23 cellular contexts compared by ENCODE assay signal in genomic region chr5:157379983-157380382, GRCh38.
DNase-seq lines count a peak whose midpoint lies in the region; ATAC-seq and TF ChIP-seq lines count a peak whose summit lies in the region.
"Had no signal": no experiment of that assay in that cellular context is flagged by ENCODE, and none has a peak within 500 bp of the region (broad histone marks: within the 10 kb centered on the region; RNA-seq: fewer than 3 reads in every experiment).

No MANE protein-coding gene starts in this region.

- CTCF ChIA-PET in activated CD8-positive, alpha-beta T cell treated with anti-CD3 and anti-CD28 coated beads for 36 hours (lab: Charles Lee) = interaction anchor here (3.0 kb wide), 1 partner anchor 96 kb away, joined by 6 read pairs; no protein-coding TSS in a partner anchor

- 75% methylated on average over 3 of the region's 3 CpGs for WGBS in mesenchymal stem cell

- H3K4me1 ChIP-seq in cardiac muscle cell (ENCODE audit: low read depth) (peaks cover 22% of the 10 kb centered on the region), mesenchymal stem cell (ENCODE audit: control insufficient read depth, insufficient read depth, low read depth, low read length) (peaks cover 6% of the 10 kb centered on the region), stomach smooth muscle (ENCODE audit: control insufficient read depth, insufficient read depth, low read length) (peaks cover 43% of the 10 kb centered on the region)
- H3K4me1 ChIP-seq: HAP-1 had no signal

- peaks cover 8% of the 10 kb centered on the region for H3K4me1 Mint-ChIP-seq in activated CD8-positive, alpha-beta T cell treated with anti-CD3 and anti-CD28 coated beads for 36 hours (ENCODE audit: low read depth)

- POLR2A ChIA-PET in activated CD8-positive, alpha-beta T cell treated with anti-CD3 and anti-CD28 coated beads for 36 hours (lab: Charles Lee) = interaction anchor here (1.1 to 1.3 kb wide), 2 partner anchors 9 to 15 kb away, joined by 3 to 4 read pairs; no protein-coding TSS in a partner anchor

- H3K27me3 ChIP-seq in cardiac muscle cell (no peaks in the 10 kb centered on the region), mesenchymal stem cell (ENCODE audit: control insufficient read depth in 1 of 2, insufficient read depth in 1 of 2, low read length in 2 of 2) (no peaks in the 10 kb centered on the region), stomach smooth muscle (ENCODE audit: control insufficient read depth in 1 of 2, insufficient read depth in 2 of 2, low read length in 2 of 2) (no peaks in the 10 kb centered on the region), MG63 (no peaks in the 10 kb centered on the region)

- TF ChIP-seq CTCF in cardiac muscle cell (IDR thresholded peaks at IDR 0.05; ENCODE audit: low read depth, low read length) = no peak
- TF ChIP-seq CTCF in activated CD8-positive, alpha-beta T cell treated with anti-CD3 and anti-CD28 coated beads for 36 hours (IDR thresholded peaks at IDR 0.05) = no peak

- DNase-seq in cardiac muscle cell (ENCODE audit: low read depth in 1 of 2, low spot score in 1 of 2) (no peak), Right ventricle myocardium superior (no peak), mesenchymal stem cell (no peak), Ammon's horn (ENCODE audit: low spot score) (no peak), LoVo (ENCODE audit: low spot score) (no peak), MG63 (no peak)
- no peak for DNase-seq in activated CD8-positive, alpha-beta T cell treated with anti-CD3 and anti-CD28 coated beads for 36 hours
- DNase-seq: activated CD4-positive, alpha-beta T cell treated with anti-CD3 and anti-CD28 coated beads for 1 hour; activated effector memory CD4-positive, alpha-beta T cell treated with Interleukin-2 at 50 U/mL for 16 hours; amygdala; kidney; MV-4-11; NCI-H146; NCI-H2171; NCI-H510A treated with DMSO at 0.1 percent for 48 hours; nucleus accumbens; SIG-M5; stimulated activated CD4-positive, alpha-beta T cell treated with anti-CD3 and anti-CD28 coated beads, Interleukin-2, amount 100 ng/mL, for 48 hours had no signal

- H2BK12ac ChIP-seq in mesenchymal stem cell (ENCODE audit: low read length in 2 of 2) = peak overlapping the region in 1 of 2 experiments; percentile 21

- H2BK15ac ChIP-seq in mesenchymal stem cell (ENCODE audit: low read depth, poor library complexity, severe bottlenecking) = no peak overlapping the region

- H3K9me3 ChIP-seq in cardiac muscle cell (ENCODE audit: low read depth) (no peaks in the 10 kb centered on the region), mesenchymal stem cell (ENCODE audit: control insufficient read depth, low read length) (no peaks in the 10 kb centered on the region), stomach smooth muscle (ENCODE audit: control insufficient read depth in 2 of 2, low read length in 2 of 2) (no peaks in the 10 kb centered on the region), MG63 (no peaks in the 10 kb centered on the region)
- H3K9me3 ChIP-seq: HAP-1 had no signal

- no peak overlapping the region for H3K23ac ChIP-seq in mesenchymal stem cell (ENCODE audit: low read length in 2 of 2)

- H3K4ac ChIP-seq in mesenchymal stem cell (ENCODE audit: low read depth in 1 of 2, low read length in 2 of 2) = no peak overlapping the region

- no peak overlapping the region for H3K4me2 ChIP-seq in mesenchymal stem cell (ENCODE audit: low read length, poor library complexity, severe bottlenecking)
- H3K4me2 ChIP-seq: KMS-11 had no signal

- no peak overlapping the region for H4K8ac ChIP-seq in mesenchymal stem cell (ENCODE audit: low read length)

- no peak overlapping the region for H2AFZ ChIP-seq in mesenchymal stem cell (ENCODE audit: low read depth, low read length)

- H3K36me3 Mint-ChIP-seq in activated CD8-positive, alpha-beta T cell treated with anti-CD3 and anti-CD28 coated beads for 36 hours (ENCODE audit: low read depth) = peaks cover 67% of the 10 kb centered on the region

- H3K9ac ChIP-seq in mesenchymal stem cell (ENCODE audit: low read length) (no peak overlapping the region), stomach smooth muscle (ENCODE audit: low read length in 2 of 2) (peak overlapping the region in 1 of 2 donors; percentile 13)
- H3K9ac ChIP-seq: KMS-11 had no signal

- peak overlapping the region; percentile 3 for H3K27ac Mint-ChIP-seq in activated CD8-positive, alpha-beta T cell treated with anti-CD3 and anti-CD28 coated beads for 36 hours
- H3K27ac Mint-ChIP-seq: dendritic cell treated with granulocyte-macrophage colony-stimulating factor and Interleukin-4, amounts not matched to agents 40 ng/mL and 50 ng/mL, for 4 days; stimulated activated memory B cell treated with anti-CD40 and anti-IgM and Interleukin-4, amounts not matched to agents 10 μg/mL and 1 μg/mL and 100 μg/mL, for 72 hours had no signal

- peak overlapping the region; percentile 74 for H3K27ac ChIP-seq in cardiac muscle cell
- H3K27ac ChIP-seq in mesenchymal stem cell (ENCODE audit: low read length, poor library complexity, severe bottlenecking) = no peak overlapping the region
- H3K27ac ChIP-seq in stomach smooth muscle (ENCODE audit: low read length) = peak overlapping the region; percentile 93
- H3K27ac ChIP-seq: KMS-11 had no signal

- H3K4me3 ChIP-seq in cardiac muscle cell = no peak overlapping the region
- H3K4me3 ChIP-seq in mesenchymal stem cell (ENCODE audit: insufficient read depth in 1 of 2, low read depth in 1 of 2, low read length in 2 of 2) = no peak overlapping the region
- H3K4me3 ChIP-seq in stomach smooth muscle (ENCODE audit: low read length in 2 of 2) = no peak overlapping the region
- no peak overlapping the region for H3K4me3 ChIP-seq in MG63
- H3K4me3 ChIP-seq: HAP-1 had no signal

- H3K36me3 ChIP-seq in cardiac muscle cell = peaks cover 28% of the 10 kb centered on the region
- peaks cover 3 to 12% of the 10 kb centered on the region in 2 experiments for H3K36me3 ChIP-seq in mesenchymal stem cell (ENCODE audit: control insufficient read depth in 1 of 2, insufficient read depth in 2 of 2, low read depth in 1 of 2, low read length in 2 of 2)
- peaks cover 0 to 2% of the 10 kb centered on the region in 2 donors for H3K36me3 ChIP-seq in stomach smooth muscle (ENCODE audit: control insufficient read depth in 2 of 2, insufficient read depth in 2 of 2, low read length in 2 of 2)
- no peaks in the 10 kb centered on the region for H3K36me3 ChIP-seq in MG63

- no peaks in the 10 kb centered on the region for H3K9me3 Mint-ChIP-seq in activated CD8-positive, alpha-beta T cell treated with anti-CD3 and anti-CD28 coated beads for 36 hours
- H3K9me3 Mint-ChIP-seq: dendritic cell treated with granulocyte-macrophage colony-stimulating factor and Interleukin-4, amounts not matched to agents 40 ng/mL and 50 ng/mL, for 4 days; stimulated activated memory B cell treated with anti-CD40 and anti-IgM and Interleukin-4, amounts not matched to agents 10 μg/mL and 1 μg/mL and 100 μg/mL, for 72 hours had no signal

- H3K14ac ChIP-seq in mesenchymal stem cell (ENCODE audit: low read length in 2 of 2) = no peak overlapping the region

- H4K91ac ChIP-seq in mesenchymal stem cell (ENCODE audit: low read length) = no peak overlapping the region

- no peak overlapping the region for H3K18ac ChIP-seq in mesenchymal stem cell (ENCODE audit: low read depth in 1 of 2, low read length in 2 of 2)

- no peak overlapping the region for H2BK5ac ChIP-seq in mesenchymal stem cell (ENCODE audit: low read depth, low read length, poor library complexity, severe bottlenecking)

- H2AK5ac ChIP-seq in mesenchymal stem cell (ENCODE audit: low read length, severe bottlenecking) = peak overlapping the region; percentile 19

- no peak overlapping the region for H3K4me3 Mint-ChIP-seq in activated CD8-positive, alpha-beta T cell treated with anti-CD3 and anti-CD28 coated beads for 36 hours
- H3K4me3 Mint-ChIP-seq: dendritic cell treated with granulocyte-macrophage colony-stimulating factor and Interleukin-4, amounts not matched to agents 40 ng/mL and 50 ng/mL, for 4 days; stimulated activated memory B cell treated with anti-CD40 and anti-IgM and Interleukin-4, amounts not matched to agents 10 μg/mL and 1 μg/mL and 100 μg/mL, for 72 hours had no signal

- no peak for ATAC-seq in Right ventricle myocardium superior (ENCODE audit: poor library complexity)
- no peak for ATAC-seq in activated CD8-positive, alpha-beta T cell treated with anti-CD3 and anti-CD28 coated beads for 36 hours
- ATAC-seq: stimulated activated memory B cell treated with anti-CD40 and anti-IgM and Interleukin-4, amounts not matched to agents 10 μg/mL and 1 μg/mL and 100 μg/mL, for 72 hours had no signal

- no peak overlapping the region for H2BK120ac ChIP-seq in mesenchymal stem cell (ENCODE audit: low read depth, low read length)

- intact Hi-C loops in Right ventricle myocardium superior (cut with DNase I) = no loop called here
- intact Hi-C loops in activated CD8-positive, alpha-beta T cell treated with anti-CD3 and anti-CD28 coated beads for 36 hours (cut with micrococcal nuclease) = no loop called here

- peaks cover 3% of the 10 kb centered on the region for H3K79me1 ChIP-seq in mesenchymal stem cell (replicated peaks; ENCODE audit: low read length, poor library complexity, severe bottlenecking)

- H3K27me3 Mint-ChIP-seq in activated CD8-positive, alpha-beta T cell treated with anti-CD3 and anti-CD28 coated beads for 36 hours = no peaks in the 10 kb centered on the region
- H3K27me3 Mint-ChIP-seq: dendritic cell treated with granulocyte-macrophage colony-stimulating factor and Interleukin-4, amounts not matched to agents 40 ng/mL and 50 ng/mL, for 4 days; stimulated activated memory B cell treated with anti-CD40 and anti-IgM and Interleukin-4, amounts not matched to agents 10 μg/mL and 1 μg/mL and 100 μg/mL, for 72 hours had no signal
